In the genomic region with DNA sequence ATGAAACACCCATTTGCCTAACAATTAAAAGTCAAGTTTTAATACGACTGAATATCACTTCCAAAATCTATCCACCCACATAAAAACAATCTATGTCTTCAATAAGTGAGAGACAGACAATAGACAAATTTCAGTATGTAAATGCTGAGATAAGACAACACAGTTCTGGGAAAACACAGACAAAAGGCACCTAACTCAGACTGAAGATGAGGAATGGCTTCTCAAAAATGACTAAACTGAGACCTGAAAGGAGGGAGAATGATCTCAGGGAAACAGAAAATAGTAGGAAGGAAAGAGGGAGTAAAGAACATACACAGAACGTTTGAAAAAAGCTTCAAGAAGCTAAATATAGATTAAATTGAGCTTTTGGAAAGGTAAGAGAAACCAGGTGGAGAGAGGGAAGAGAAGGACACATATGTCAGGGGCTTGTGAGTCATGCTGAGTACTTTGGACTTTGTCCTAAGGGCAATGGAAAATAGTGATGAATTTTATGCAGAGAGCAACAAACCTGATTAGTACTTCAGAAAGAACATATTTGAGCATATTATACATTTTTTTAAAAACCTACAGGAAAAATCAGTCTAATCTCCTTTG, we compare ENCODE assay signal across 14 cellular contexts. TPM values are rescaled to one million over a fixed set of nuclear protein-coding genes. Genes with fewer than 3 reads are reported as not detected.
A peak's percentile ranks its signal among the peaks of the same experiment; 100 is the strongest.
DNase-seq lines count a peak whose midpoint lies in the region; ATAC-seq and TF ChIP-seq lines count a peak whose summit lies in the region.
"Had no signal": no experiment of that assay in that cellular context is flagged by ENCODE, and none has a peak within 500 bp of the region (broad histone marks: within the 10 kb centered on the region; RNA-seq: fewer than 3 reads in every experiment).

No MANE protein-coding gene starts in this region.

- DNase-seq in DMS53 treated with DMSO at 0.1 percent for 48 hours (lab: John Stamatoyannopoulos, UW; ENCODE audit: unreplicated experiment): peak; percentile 96
- peak; percentile 16 for DNase-seq in HuH-7 (ENCODE audit: low spot score)
- DNase-seq in cerebellar nuclear complex (lab: John Stamatoyannopoulos, UW): peak; percentile 70 to 86
- DNase-seq in mucosa of descending colon: peak in 1 of 3 donors; percentile 46
- no peak for DNase-seq in chondrocyte (ENCODE audit: low spot score)
- DNase-seq in T-helper 9 cell: no peak
- no peak for DNase-seq in NCI-H1105 (lab: John Stamatoyannopoulos, UW)
- DNase-seq: activated CD8-positive, alpha-beta T cell treated with anti-CD3 and anti-CD28 coated beads for 36 hours; CD8-positive, alpha-beta memory T cell; IMR-90; NCI-H1417 treated with DMSO at 0.1 percent for 48 hours; NCI-H524 treated with DMSO at 0.1 percent for 48 hours; substantia nigra had no signal

- peak; percentile 92 for ATAC-seq in mucosa of descending colon
- ATAC-seq: activated CD8-positive, alpha-beta T cell treated with anti-CD3 and anti-CD28 coated beads for 36 hours had no signal

- no peaks in the 10 kb centered on the region for H3K9me3 Mint-ChIP-seq in chondrocyte (ENCODE audit: low read depth)
- H3K9me3 Mint-ChIP-seq: activated CD8-positive, alpha-beta T cell treated with anti-CD3 and anti-CD28 coated beads for 36 hours; CD8-positive, alpha-beta memory T cell; neural crest cell had no signal

- intact Hi-C loops in mucosa of descending colon (cut with DNase I, micrococcal nuclease): no loop called here

- H3K4me3 ChIP-seq in mucosa of descending colon: no peak overlapping the region

- peaks cover 3% of the 10 kb centered on the region for H3K4me1 Mint-ChIP-seq in chondrocyte (ENCODE audit: low read depth)

- no peaks in the 10 kb centered on the region for H3K36me3 ChIP-seq in mucosa of descending colon (ENCODE audit: low read depth)

- no peak overlapping the region for H3K27ac Mint-ChIP-seq in chondrocyte (ENCODE audit: unreplicated experiment)
- H3K27ac Mint-ChIP-seq: activated CD8-positive, alpha-beta T cell treated with anti-CD3 and anti-CD28 coated beads for 36 hours had no signal

- H3K9me3 ChIP-seq in mucosa of descending colon: no peaks in the 10 kb centered on the region

- H3K4me3 Mint-ChIP-seq in chondrocyte (ENCODE audit: unreplicated experiment): no peak overlapping the region
- H3K4me3 Mint-ChIP-seq: activated CD8-positive, alpha-beta T cell treated with anti-CD3 and anti-CD28 coated beads for 36 hours; CD8-positive, alpha-beta memory T cell; neural crest cell had no signal

- no peaks in the 10 kb centered on the region for H3K27me3 Mint-ChIP-seq in chondrocyte (ENCODE audit: low read depth)
- H3K27me3 Mint-ChIP-seq: activated CD8-positive, alpha-beta T cell treated with anti-CD3 and anti-CD28 coated beads for 36 hours; CD8-positive, alpha-beta memory T cell had no signal

- H3K36me3 Mint-ChIP-seq in chondrocyte (ENCODE audit: low read depth): peaks cover 2% of the 10 kb centered on the region

- TF ChIP-seq CTCF in mucosa of descending colon (IDR thresholded peaks at IDR 0.05) (no peak), chondrocyte (IDR thresholded peaks at IDR 0.05) (no peak)

- H3K4me1 ChIP-seq in mucosa of descending colon (ENCODE audit: low read depth): peaks cover 5% of the 10 kb centered on the region

RNA-seq across cellular contexts. Expression of gene LMBRD1, which starts 16.1 kb away (rescaled TPM):
- total RNA-seq in mucosa of descending colon (10 to 100 TPM; 55.0 to 87.9 (median 63.3) TPM), chondrocyte (28.7 to 36.1 TPM (median 28.8 TPM) in 3 replicates)

Comparison
In these comparisons a context has a peak if more than half of its experiments do, and no peak if none do; other contexts are left out.
1. DNase-seq: peak in DMS53 treated with DMSO at 0.1 percent for 48 hours (single experiment), HuH-7 (single experiment) and cerebellar nuclear complex (2 of 2); none in chondrocyte (single experiment), T-helper 9 cell (single experiment) and NCI-H1105 (single experiment).